Comparison of ENCODE assay signal across 10 cellular contexts in genomic region chr4:16516796-16517413, GRCh38.
DNase-seq lines count a peak whose midpoint lies in the region; ATAC-seq and TF ChIP-seq lines count a peak whose summit lies in the region.
"Had no signal": no experiment of that assay in that cellular context is flagged by ENCODE, and none has a peak within 500 bp of the region (broad histone marks: within the 10 kb centered on the region; RNA-seq: fewer than 3 reads in every experiment).

No MANE protein-coding gene starts in this region.

- peak; percentile 44 for TF ChIP-seq CTCF in HFF-Myc (IDR thresholded peaks at IDR 0.05; ENCODE audit: low read depth, low read length, missing control alignments)
- peak in 8 of 12 donors; percentile 25 to 53 (median 32) for TF ChIP-seq CTCF in heart left ventricle (IDR thresholded peaks at IDR 0.05)

- WGBS in heart left ventricle, 4 donors: 48 to 53% (median 51%) methylated on average over 5 of the region's 5 CpGs

- H3K4me1 ChIP-seq in heart left ventricle: peaks cover 0 to 21% (median 2%) of the 10 kb centered on the region in 12 donors

- TF ChIP-seq POLR2A in heart left ventricle (IDR thresholded peaks at IDR 0.05): no peak

- peaks cover 0 to 5% (median 0%) of the 10 kb centered on the region in 3 donors for H3K9me3 Mint-ChIP-seq in T-cell

- no peak overlapping the region for H3K27ac Mint-ChIP-seq in T-cell

- H3K9me3 ChIP-seq in heart left ventricle: no peaks in the 10 kb centered on the region
- H3K9me3 ChIP-seq: upper lobe of left lung had no signal

- intact Hi-C loops in heart left ventricle (cut with DNase I) (loop anchor here in 4 of 10 donors (5.0 to 10.0 kb wide), 3 partner anchors 235 to 808 kb away; no protein-coding TSS in a partner anchor), sciatic nerve (cut with DNase I) (no loop called here)

- no peaks in the 10 kb centered on the region for H3K27me3 ChIP-seq in heart left ventricle
- H3K27me3 ChIP-seq: upper lobe of left lung had no signal

- POLR2A ChIA-PET in T-cell (lab: Charles Lee): no interaction called here

- CTCF ChIA-PET in T-cell (lab: Charles Lee): no interaction called here

- ATAC-seq in heart left ventricle (peak in 3 of 4 donors; percentile 39 to 59 (median 57)), sciatic nerve (peak; percentile 89), T-cell (replicated peaks in 1 of 4) (no peak), GM21360 (IDR thresholded peaks at IDR 0.05; ENCODE audit: unreplicated experiment) (no peak), HG02642 (IDR thresholded peaks at IDR 0.05; ENCODE audit: poor library complexity, unreplicated experiment) (no peak)

- no peak overlapping the region for H3K27ac ChIP-seq in heart left ventricle
- H3K27ac ChIP-seq: upper lobe of left lung had no signal

- DNase-seq in HFF-Myc (ENCODE audit: extremely low read depth, low read depth) (peak; percentile 48), SW480 (ENCODE audit: low spot score) (peak; percentile 11), heart left ventricle (peak in 4 of 5 donors; percentile 35 to 50 (median 42)), sciatic nerve (ENCODE audit: low spot score) (peak; percentile 71), T-cell (no peak), DMS153 (lab: John Stamatoyannopoulos, UW) (no peak)
- DNase-seq: GOT3 had no signal

- H3K4me1 Mint-ChIP-seq in T-cell: no peaks in the 10 kb centered on the region

- H3K4me3 ChIP-seq in HFF-Myc (replicated peaks; ENCODE audit: low read depth, low read length): no peak overlapping the region
- H3K4me3 ChIP-seq in heart left ventricle: no peak overlapping the region
- H3K4me3 ChIP-seq: upper lobe of left lung had no signal

- no peaks in the 10 kb centered on the region for H3K36me3 Mint-ChIP-seq in T-cell

- H3K4me3 Mint-ChIP-seq in T-cell: no peak overlapping the region

- H3K36me3 ChIP-seq in heart left ventricle: peaks cover 0 to under 1% (median 0%) of the 10 kb centered on the region in 9 donors
- H3K36me3 ChIP-seq: upper lobe of left lung had no signal

- peaks cover 0 to 3% of the 10 kb centered on the region in 2 donors for H3K27me3 Mint-ChIP-seq in T-cell

Comparison
In these comparisons a context has a peak if more than half of its experiments do, and no peak if none do; other contexts are left out.
1. DNase-seq: peak in HFF-Myc (single experiment), SW480 (single experiment), heart left ventricle (4 of 5) and sciatic nerve (single experiment); none in T-cell (0 of 34) and DMS153 (single experiment).
2. ATAC-seq: peak in heart left ventricle (3 of 4) and sciatic nerve (single experiment); none in T-cell (0 of 4), GM21360 (single experiment) and HG02642 (single experiment).